In genomic region chr21:42337830-42338729, GRCh38 we compare ENCODE assay signal across 1 cellular context.
TF ChIP-seq lines count a peak whose summit lies in the region.

No MANE protein-coding gene starts in this region.

TF ChIP-seq in K562, 482 proteins besides CTCF, POLR2A, EP300 and RAD21 (continues in another document):
- no peak for TF ChIP-seq GMEB1 (CRISPR knock-in tag; IDR thresholded peaks at IDR 0.05)
- no peak for TF ChIP-seq KLF10 (CRISPR knock-in tag; IDR thresholded peaks at IDR 0.05)
- TF ChIP-seq BRF2 (IDR thresholded peaks at IDR 0.05; ENCODE audit: borderline replicate concordance, insufficient read depth, insufficient read length), result no peak
- TF ChIP-seq ADNP (tag; IDR thresholded peaks at IDR 0.05), result no peak
- TF ChIP-seq ZNF253 (CRISPR knock-in tag; conservative IDR thresholded peaks at IDR 0.05), result no peak
- no peak for TF ChIP-seq HNRNPLL (IDR thresholded peaks at IDR 0.05; ENCODE audit: low read depth, low read length, poor library complexity, severe bottlenecking)
- TF ChIP-seq RBFOX2 (IDR thresholded peaks at IDR 0.05; ENCODE audit: low read depth, low read length), result no peak
- TF ChIP-seq HLTF (IDR thresholded peaks at IDR 0.05), result no peak
- no peak for TF ChIP-seq GATAD2A (IDR thresholded peaks at IDR 0.05)
- no peak for TF ChIP-seq ZNF561 (CRISPR knock-in tag; conservative IDR thresholded peaks at IDR 0.05)
- no peak for TF ChIP-seq NR1H2 (CRISPR knock-in tag; IDR thresholded peaks at IDR 0.05)
- TF ChIP-seq MITF (IDR thresholded peaks at IDR 0.05), result no peak
- no peak for TF ChIP-seq C11orf30 (IDR thresholded peaks at IDR 0.05; ENCODE audit: low read depth)
- TF ChIP-seq HNRNPK (IDR thresholded peaks at IDR 0.05; ENCODE audit: low read depth, low read length, poor library complexity, severe bottlenecking), result no peak
- no peak for TF ChIP-seq HDGF (IDR thresholded peaks at IDR 0.05)
- no peak for TF ChIP-seq ZNF398 (CRISPR knock-in tag; IDR thresholded peaks at IDR 0.05)
- TF ChIP-seq ZC3H11A (IDR thresholded peaks at IDR 0.05; ENCODE audit: low read depth, low read length), result no peak
- no peak for TF ChIP-seq ZNF165 (CRISPR knock-in tag; IDR thresholded peaks at IDR 0.05; ENCODE audit: borderline replicate concordance)
- TF ChIP-seq ZNF174 (CRISPR knock-in tag; IDR thresholded peaks at IDR 0.05), result no peak
- TF ChIP-seq ZNF324 (CRISPR knock-in tag; IDR thresholded peaks at IDR 0.05), result no peak
- peak; percentile 54; the same call in 1 of the 2 replicates for TF ChIP-seq STAG1 (CRISPR knock-in tag; IDR thresholded peaks at IDR 0.05; ENCODE audit: borderline replicate concordance)
- no peak for TF ChIP-seq USF1 (CRISPR knock-in tag; IDR thresholded peaks at IDR 0.05)
- no peak for TF ChIP-seq OTX1 (CRISPR knock-in tag; IDR thresholded peaks at IDR 0.05)
- no peak for TF ChIP-seq TRIM24 (IDR thresholded peaks at IDR 0.05)
- no peak for TF ChIP-seq CBX1 (IDR thresholded peaks at IDR 0.05; ENCODE audit: low read depth)
- TF ChIP-seq TRIM28 (IDR thresholded peaks at IDR 0.05), result no peak
- TF ChIP-seq RB1 (IDR thresholded peaks at IDR 0.05; ENCODE audit: low read depth), result peak; percentile 42; the same call in 1 of the 2 replicates
- TF ChIP-seq KLF1 (tag; IDR thresholded peaks at IDR 0.05), result no peak
- TF ChIP-seq DMBX1 (CRISPR knock-in tag; IDR thresholded peaks at IDR 0.05; ENCODE audit: borderline replicate concordance), result no peak
- no peak for TF ChIP-seq MEIS2 (IDR thresholded peaks at IDR 0.05; ENCODE audit: partially characterized antibody)
- TF ChIP-seq RCOR1 (IDR thresholded peaks at IDR 0.05; ENCODE audit: borderline replicate concordance in 1 of 2, low read depth in 2 of 2, low read length in 2 of 2), result peak in 1 of 2 experiments; percentile 28; a peak in 1 of 4 replicates
- no peak for TF ChIP-seq SIX5 (IDR thresholded peaks at IDR 0.05; ENCODE audit: borderline replicate concordance in 1 of 2, insufficient read depth in 1 of 2, low read depth in 1 of 2, low read length in 2 of 2)
- no peak for TF ChIP-seq ZNF217 (CRISPR knock-in tag; IDR thresholded peaks at IDR 0.05)
- no peak for TF ChIP-seq KAT2B (IDR thresholded peaks at IDR 0.05; ENCODE audit: low read depth, low read length)
- no peak for TF ChIP-seq ZBTB49 (CRISPR knock-in tag; IDR thresholded peaks at IDR 0.05; ENCODE audit: borderline replicate concordance)
- TF ChIP-seq E2F5 (CRISPR knock-in tag; IDR thresholded peaks at IDR 0.05), result no peak
- TF ChIP-seq ZNF707 (CRISPR knock-in tag; conservative IDR thresholded peaks at IDR 0.05), result no peak
- no peak for TF ChIP-seq CBFB (CRISPR knock-in tag; IDR thresholded peaks at IDR 0.05)
- no peak for TF ChIP-seq SMAD3 (CRISPR knock-in tag; conservative IDR thresholded peaks at IDR 0.05)
- TF ChIP-seq JUND (IDR thresholded peaks at IDR 0.05; ENCODE audit: borderline replicate concordance, low read depth, low read length), result peak; percentile 43; the same call in 1 of the 2 replicates
- TF ChIP-seq JUND (tag; IDR thresholded peaks at IDR 0.05; ENCODE audit: borderline replicate concordance, low read depth, low read length), result no peak
- TF ChIP-seq FOXK1 (CRISPR knock-in tag; IDR thresholded peaks at IDR 0.05; ENCODE audit: borderline replicate concordance), result no peak
- TF ChIP-seq ZNF311 (CRISPR knock-in tag; IDR thresholded peaks at IDR 0.05), result no peak
- TF ChIP-seq DIDO1 (tag; IDR thresholded peaks at IDR 0.05; ENCODE audit: low read depth), result no peak
- no peak for TF ChIP-seq CREB3 (tag; conservative IDR thresholded peaks at IDR 0.05; ENCODE audit: low read depth)
- peak; percentile 90 for TF ChIP-seq SMC3 (conservative IDR thresholded peaks at IDR 0.05; ENCODE audit: insufficient read depth, low read depth, low read length)
- TF ChIP-seq CEBPG (CRISPR knock-in tag; IDR thresholded peaks at IDR 0.05), result peak; percentile 60
- TF ChIP-seq CEBPG (tag; conservative IDR thresholded peaks at IDR 0.05 in 1 of 2, IDR thresholded peaks at IDR 0.05 in 1 of 2), result peak in 1 of 2 experiments; percentile 63; a peak in 2 of 4 replicates
- no peak for TF ChIP-seq ZSCAN29 (IDR thresholded peaks at IDR 0.05)
- TF ChIP-seq ETV6 (IDR thresholded peaks at IDR 0.05; ENCODE audit: borderline replicate concordance in 1 of 2, low read depth in 2 of 2, low read length in 1 of 2), result no peak
- TF ChIP-seq ETV6 (CRISPR knock-in tag; IDR thresholded peaks at IDR 0.05; ENCODE audit: borderline replicate concordance), result no peak
- TF ChIP-seq U2AF2 (optimal IDR thresholded peaks at IDR 0.05; ENCODE audit: low read depth, low read length), result no peak
- no peak for TF ChIP-seq RBM25 (IDR thresholded peaks at IDR 0.05; ENCODE audit: low read depth, low read length, severe bottlenecking)
- TF ChIP-seq NCOA2 (IDR thresholded peaks at IDR 0.05; ENCODE audit: partially characterized antibody in 2 of 2), result no peak
- TF ChIP-seq HNRNPH1 (optimal IDR thresholded peaks at IDR 0.05; ENCODE audit: low read depth, low read length), result no peak
- peak; percentile 33; the same call in 1 of the 2 replicates for TF ChIP-seq CREM (IDR thresholded peaks at IDR 0.05; ENCODE audit: low read depth)
- TF ChIP-seq ZBTB43 (CRISPR knock-in tag; IDR thresholded peaks at IDR 0.05), result no peak
- TF ChIP-seq ZBED1 (IDR thresholded peaks at IDR 0.05), result no peak
